Comparison of ENCODE assay signal across 20 cellular contexts in genomic region chr12:5244513-5244972, GRCh38.
DNase-seq lines count a peak whose midpoint lies in the region; ATAC-seq, FAIRE-seq and TF ChIP-seq lines count a peak whose summit lies in the region.
"Had no signal": no experiment of that assay in that cellular context is flagged by ENCODE, and none has a peak within 500 bp of the region (broad histone marks: within the 10 kb centered on the region; RNA-seq: fewer than 3 reads in every experiment).

No MANE protein-coding gene starts in this region.

- no peaks in the 10 kb centered on the region for H3K9me1 ChIP-seq in K562 (ENCODE audit: control insufficient read depth, insufficient read depth, low read length)

- TF ChIP-seq RAD21 in K562 (CRISPR knock-in tag; conservative IDR thresholded peaks at IDR 0.05 in 1 of 2, IDR thresholded peaks at IDR 0.05 in 1 of 2) = no peak

- TF ChIP-seq POLR2A in K562 (conservative IDR thresholded peaks at IDR 0.05) = no peak
- no peak for TF ChIP-seq POLR2A in right lobe of liver (IDR thresholded peaks at IDR 0.05)

- H3K9me3 ChIP-seq in cardiac muscle cell (ENCODE audit: low read depth) (no peaks in the 10 kb centered on the region), right atrium auricular region (no peaks in the 10 kb centered on the region), K562 (replicated peaks; ENCODE audit: control insufficient read depth, insufficient read depth, low read depth, low read length) (no peaks in the 10 kb centered on the region), right lobe of liver (no peaks in the 10 kb centered on the region)
- H3K9me3 ChIP-seq: adrenal gland, psoas muscle had no signal

- in situ Hi-C loops in K562 (cut with MboI) = no loop called here

- H3K9ac ChIP-seq in K562 (ENCODE audit: insufficient read depth in 1 of 2, low read depth in 2 of 2, low read length in 2 of 2) = no peak overlapping the region

- peaks cover 17% of the 10 kb centered on the region for H3K4me1 Mint-ChIP-seq in mesothelial cell of epicardium
- H3K4me1 Mint-ChIP-seq: activated T-helper 17 cell treated with anti-CD3 and anti-CD28 coated beads, Interleukin-2, amount 50 U/mL, for 72 hours; central memory CD8-positive, alpha-beta T cell; naive thymus-derived CD8-positive, alpha-beta T cell had no signal

- H3K27me3 ChIP-seq in cardiac muscle cell = no peaks in the 10 kb centered on the region
- no peaks in the 10 kb centered on the region for H3K27me3 ChIP-seq in right atrium auricular region
- H3K27me3 ChIP-seq in K562 (ENCODE audit: control insufficient read depth in 2 of 2, insufficient read depth in 2 of 2, low read length in 2 of 2) = no peaks in the 10 kb centered on the region
- no peaks in the 10 kb centered on the region for H3K27me3 ChIP-seq in right lobe of liver
- H3K27me3 ChIP-seq: adrenal gland had no signal

- no peaks in the 10 kb centered on the region for H3K9me3 Mint-ChIP-seq in mesothelial cell of epicardium
- H3K9me3 Mint-ChIP-seq: activated T-helper 17 cell treated with anti-CD3 and anti-CD28 coated beads, Interleukin-2, amount 50 U/mL, for 72 hours; central memory CD8-positive, alpha-beta T cell; effector memory CD8-positive, alpha-beta T cell; naive thymus-derived CD8-positive, alpha-beta T cell had no signal

- H3K4me1 ChIP-seq in cardiac muscle cell (ENCODE audit: low read depth) = peaks cover 42% of the 10 kb centered on the region
- peaks cover 0 to 5% of the 10 kb centered on the region in 2 donors for H3K4me1 ChIP-seq in right atrium auricular region
- H3K4me1 ChIP-seq in K562 (replicated peaks in 1 of 2; ENCODE audit: control insufficient read depth in 2 of 2, insufficient read depth in 2 of 2, low read length in 2 of 2) = peaks cover 3 to 8% of the 10 kb centered on the region in 2 experiments; a peak in 3 of 5 replicates
- no peaks in the 10 kb centered on the region for H3K4me1 ChIP-seq in right lobe of liver
- H3K4me1 ChIP-seq: adrenal gland, psoas muscle had no signal

- H3K36me3 Mint-ChIP-seq in mesothelial cell of epicardium = no peaks in the 10 kb centered on the region
- H3K36me3 Mint-ChIP-seq: naive thymus-derived CD8-positive, alpha-beta T cell had no signal

- H3K4me2 ChIP-seq in K562 (ENCODE audit: insufficient read depth, low read length) = peak overlapping the region; percentile 46

- H3K79me2 ChIP-seq in K562 (ENCODE audit: control insufficient read depth, insufficient read depth, low read length) = no peaks in the 10 kb centered on the region

- H3K27ac ChIP-seq in cardiac muscle cell = peak overlapping the region; percentile 91
- H3K27ac ChIP-seq in right atrium auricular region = no peak overlapping the region
- H3K27ac ChIP-seq in K562 (ENCODE audit: extremely low read depth, low read depth, low read length) = no peak overlapping the region
- no peak overlapping the region for H3K27ac ChIP-seq in right lobe of liver
- H3K27ac ChIP-seq: adrenal gland, psoas muscle, WERI-Rb-1 had no signal

- H3K27me3 Mint-ChIP-seq in mesothelial cell of epicardium (ENCODE audit: low read depth) = peaks cover 5% of the 10 kb centered on the region
- H3K27me3 Mint-ChIP-seq: central memory CD8-positive, alpha-beta T cell; effector memory CD8-positive, alpha-beta T cell had no signal

- POLR2A ChIA-PET in K562 (lab: Yijun Ruan, JAX) = interaction anchor here (0.7 kb wide), 1 partner anchor 60 kb away, joined by 4 read pairs; no protein-coding TSS in a partner anchor

- TF ChIP-seq CTCF in cardiac muscle cell (IDR thresholded peaks at IDR 0.05; ENCODE audit: low read depth, low read length) (no peak), right atrium auricular region (IDR thresholded peaks at IDR 0.05) (no peak), K562 (IDR thresholded peaks at IDR 0.05 in 2 of 3, conservative IDR thresholded peaks at IDR 0.05 in 1 of 3; ENCODE audit: insufficient read depth in 2 of 3, low read depth in 1 of 3, low read length in 3 of 3) (no peak), mesothelial cell of epicardium (IDR thresholded peaks at IDR 0.05; ENCODE audit: unreplicated experiment) (no peak), right lobe of liver (IDR thresholded peaks at IDR 0.05) (no peak)

- 9% methylated on average over 5 of the region's 5 CpGs for WGBS in K562 (ENCODE audit: insufficient coverage, low coverage, missing lambda C conversion rate)
- 30% methylated on average over 3 of the region's 5 CpGs for WGBS in right lobe of liver (ENCODE audit: insufficient coverage, low coverage, low lambda C conversion rate, missing lambda C conversion rate)

- H3K27ac Mint-ChIP-seq in mesothelial cell of epicardium = peak overlapping the region; percentile 24
- H3K27ac Mint-ChIP-seq: activated T-helper 17 cell treated with anti-CD3 and anti-CD28 coated beads, Interleukin-2, amount 50 U/mL, for 72 hours; effector memory CD8-positive, alpha-beta T cell; naive thymus-derived CD8-positive, alpha-beta T cell had no signal

- intact Hi-C loops in K562 (cut with micrococcal nuclease) = no loop called here
- intact Hi-C loops in right lobe of liver (cut with DNase I) = no loop called here

- TF ChIP-seq EP300 in K562 (IDR thresholded peaks at IDR 0.05; ENCODE audit: low read length) = peak; percentile 33; the same call in 1 of the 2 replicates

- CTCF ChIA-PET in K562 (lab: Yijun Ruan, JAX; ENCODE audit: low intra/inter-chr PET ratio) = no interaction called here

- H3K36me3 ChIP-seq in cardiac muscle cell = no peaks in the 10 kb centered on the region
- H3K36me3 ChIP-seq in right atrium auricular region = no peaks in the 10 kb centered on the region
- H3K36me3 ChIP-seq in K562 (ENCODE audit: control insufficient read depth, insufficient read depth, low read length) = no peaks in the 10 kb centered on the region
- no peaks in the 10 kb centered on the region for H3K36me3 ChIP-seq in right lobe of liver
- H3K36me3 ChIP-seq: adrenal gland, WERI-Rb-1 had no signal

- DNase-seq in cardiac muscle cell (ENCODE audit: low read depth in 1 of 2, low spot score in 1 of 2) (peak in 1 of 2 donors; percentile 90), right atrium auricular region (ENCODE audit: low spot score) (no peak), K562 (ENCODE audit: extremely low read depth in 1 of 4, low spot score in 3 of 4) (peak; percentile 16 to 47 (median 20)), mesothelial cell of epicardium (ENCODE audit: low spot score in 2 of 2, unreplicated experiment in 2 of 2) (no peak), mucosa of gallbladder (ENCODE audit: low spot score) (no peak), Kasumi-1 (lab: John Stamatoyannopoulos, UW) (no peak), NCI-H526 (lab: John Stamatoyannopoulos, UW) (no peak), right lobe of liver (no peak)
- DNase-seq: adrenal gland; effector memory CD8-positive, alpha-beta T cell; hypothalamus; naive thymus-derived CD8-positive, alpha-beta T cell; NCI-H187; NK-92 treated with Interleukin-12 subunit alpha and Interleukin-12 subunit beta, amount 100 ng/mL, for 24 hours; psoas muscle; WERI-Rb-1 had no signal

- H4K20me1 ChIP-seq in K562 (replicated peaks; ENCODE audit: control insufficient read depth, insufficient read depth, low read length) = no peaks in the 10 kb centered on the region

- peak; percentile 62 for FAIRE-seq in K562 (lab: Jason Lieb, UNC)
- FAIRE-seq: G401.6, GM12891 had no signal

- H3K4me3 Mint-ChIP-seq in mesothelial cell of epicardium = no peak overlapping the region
- H3K4me3 Mint-ChIP-seq: activated T-helper 17 cell treated with anti-CD3 and anti-CD28 coated beads, Interleukin-2, amount 50 U/mL, for 72 hours; central memory CD8-positive, alpha-beta T cell; effector memory CD8-positive, alpha-beta T cell; naive thymus-derived CD8-positive, alpha-beta T cell had no signal

- BruUV-seq in K562 (replicated peaks; lab: Mats Ljungman, UMichigan) = no TSS peak

- H2AFZ ChIP-seq in K562 (ENCODE audit: low read depth, low read length) = no peak overlapping the region

- H3K4me3 ChIP-seq in cardiac muscle cell (no peak overlapping the region), right atrium auricular region (no peak overlapping the region), K562 (no peak overlapping the region), right lobe of liver (no peak overlapping the region)
- H3K4me3 ChIP-seq: adrenal gland, psoas muscle had no signal

- ATAC-seq in K562 (peak; percentile 86), right lobe of liver (no peak)
- ATAC-seq: activated T-helper 17 cell treated with anti-CD3 and anti-CD28 coated beads, Interleukin-2, amount 50 U/mL, for 72 hours; effector memory CD8-positive, alpha-beta T cell; naive thymus-derived CD8-positive, alpha-beta T cell; psoas muscle had no signal

TF ChIP-seq in K562, 482 proteins besides CTCF, POLR2A, EP300 and RAD21 (continues in another document):
- TF ChIP-seq CEBPB (tag; IDR thresholded peaks at IDR 0.05) = peak; percentile 33; the same call in 1 of the 2 replicates
- TF ChIP-seq MEF2D (tag; conservative IDR thresholded peaks at IDR 0.05; ENCODE audit: low read depth) = no peak
- no peak for TF ChIP-seq KLF6 (CRISPR knock-in tag; IDR thresholded peaks at IDR 0.05; ENCODE audit: borderline replicate concordance)
- TF ChIP-seq GATA2 (CRISPR knock-in tag; IDR thresholded peaks at IDR 0.05) = no peak
- no peak for TF ChIP-seq ZNF212 (CRISPR knock-in tag; IDR thresholded peaks at IDR 0.05)
- TF ChIP-seq ZNF277 (CRISPR knock-in tag; IDR thresholded peaks at IDR 0.05; ENCODE audit: borderline replicate concordance) = no peak
- TF ChIP-seq PYGO2 (tag; IDR thresholded peaks at IDR 0.05) = no peak
- peak in 1 of 2 experiments; percentile 63; a peak in 2 of 4 replicates for TF ChIP-seq FOXA3 (CRISPR knock-in tag; conservative IDR thresholded peaks at IDR 0.05 in 1 of 2, IDR thresholded peaks at IDR 0.05 in 1 of 2)
- TF ChIP-seq IRF9 (tag; IDR thresholded peaks at IDR 0.05) = no peak
- no peak for TF ChIP-seq MTF1 (CRISPR knock-in tag; IDR thresholded peaks at IDR 0.05; ENCODE audit: borderline replicate concordance)

Comparison
In these comparisons a context has a peak if more than half of its experiments do, and no peak if none do; other contexts are left out.
1. DNase-seq: peak in K562 (4 of 4); none in right atrium auricular region (single experiment), mesothelial cell of epicardium (0 of 2), mucosa of gallbladder (single experiment), Kasumi-1 (0 of 2), NCI-H526 (0 of 2) and right lobe of liver (0 of 3).